Comparison of ENCODE assay signal across 26 cellular contexts in genomic region chr11:130454495-130455262, GRCh38. TPM values are rescaled to one million over a fixed set of nuclear protein-coding genes. Genes with fewer than 3 reads are reported as not detected.
DNase-seq lines count a peak whose midpoint lies in the region; ATAC-seq, FAIRE-seq and TF ChIP-seq lines count a peak whose summit lies in the region.
"Had no signal": no experiment of that assay in that cellular context is flagged by ENCODE, and none has a peak within 500 bp of the region (broad histone marks: within the 10 kb centered on the region; RNA-seq: fewer than 3 reads in every experiment).

No MANE protein-coding gene starts in this region.

- H4K8ac ChIP-seq in mesenchymal stem cell (ENCODE audit: low read length), result no peak overlapping the region

- no peak overlapping the region for H3K4me3 Mint-ChIP-seq in activated CD4-positive, alpha-beta memory T cell treated with anti-CD3 and anti-CD28 coated beads for 36 hours
- H3K4me3 Mint-ChIP-seq: activated B cell treated with CpG ODN at 0.5 μM for 24 hours; activated naive CD4-positive, alpha-beta T cell treated with anti-CD3 and anti-CD28 coated beads, Interleukin-2, amount 50 U/mL, for 24 hours; activated T-cell treated with anti-CD3 and anti-CD28 coated beads, Interleukin-2, amount 50 U/mL, for 4 hours; stimulated activated naive B cell treated with anti-CD40 and anti-IgM and Interleukin-4, amounts not matched to agents 10 μg/mL and 1 μg/mL and 100 μg/mL, for 72 hours had no signal

- no peak overlapping the region for H2AK5ac ChIP-seq in mesenchymal stem cell (ENCODE audit: low read length, severe bottlenecking)

- POLR2A ChIA-PET in activated CD4-positive, alpha-beta memory T cell treated with anti-CD3 and anti-CD28 coated beads for 36 hours (lab: Charles Lee), result interaction anchor here (0.6 kb wide), 1 partner anchor 403 kb away, joined by 3 read pairs; no protein-coding TSS in a partner anchor

- H3K4me3 ChIP-seq in fibroblast of lung (replicated peaks in 1 of 4; ENCODE audit: control extremely low read depth in 1 of 4, insufficient read depth in 1 of 4, low read depth in 3 of 4, low read length in 4 of 4) (peak overlapping the region in 2 of 4 experiments; percentile 3 to 31), mesenchymal stem cell (ENCODE audit: insufficient read depth in 1 of 2, low read depth in 1 of 2, low read length in 2 of 2) (peak overlapping the region in 1 of 2 experiments; percentile 20), small intestine (ENCODE audit: low read depth in 1 of 2, low read length in 2 of 2) (no peak overlapping the region)
- H3K4me3 ChIP-seq: body of pancreas, gastrocnemius medialis, right lobe of liver had no signal

- H2BK5ac ChIP-seq in mesenchymal stem cell (ENCODE audit: low read depth, low read length, poor library complexity, severe bottlenecking), result no peak overlapping the region

- no peak for ATAC-seq in HG03354 (IDR thresholded peaks at IDR 0.05; ENCODE audit: poor library complexity, severe bottlenecking, unreplicated experiment)
- ATAC-seq: activated T-cell treated with anti-CD3 and anti-CD28 coated beads, Interleukin-2, amount 50 U/mL, for 4 hours; body of pancreas; gastrocnemius medialis; left lobe of liver; PC-3; right lobe of liver; stimulated activated naive B cell treated with anti-CD40 and anti-IgM and Interleukin-4, amounts not matched to agents 10 μg/mL and 1 μg/mL and 100 μg/mL, for 72 hours had no signal

- H4K20me1 ChIP-seq in fibroblast of lung (ENCODE audit: control insufficient read depth, extremely low read depth, insufficient read depth, low read length), result no peaks in the 10 kb centered on the region

- no peak overlapping the region for H3K9ac ChIP-seq in fibroblast of lung (ENCODE audit: insufficient read depth, low read length)
- peak overlapping the region; percentile 39 for H3K9ac ChIP-seq in mesenchymal stem cell (ENCODE audit: low read length)

- H3K4me1 ChIP-seq in fibroblast of lung (ENCODE audit: control insufficient read depth, extremely low read depth, insufficient read depth, low read length), result peaks cover 14% of the 10 kb centered on the region
- H3K4me1 ChIP-seq in mesenchymal stem cell (ENCODE audit: control insufficient read depth, insufficient read depth, low read depth, low read length), result peaks cover 22% of the 10 kb centered on the region
- no peaks in the 10 kb centered on the region for H3K4me1 ChIP-seq in small intestine (ENCODE audit: control insufficient read depth in 2 of 2, insufficient read depth in 1 of 2, low read depth in 1 of 2, low read length in 1 of 2)
- H3K4me1 ChIP-seq: Caco-2 had no signal

- no peak for TF ChIP-seq CTCF in fibroblast of lung (conservative IDR thresholded peaks at IDR 0.05 in 1 of 2, IDR thresholded peaks at IDR 0.05 in 1 of 2; ENCODE audit: low read depth in 1 of 2, low read length in 2 of 2)

- no peak overlapping the region for H3K23ac ChIP-seq in mesenchymal stem cell (ENCODE audit: low read length in 2 of 2)

- H3K79me2 ChIP-seq in fibroblast of lung (ENCODE audit: control insufficient read depth, insufficient read depth, low read length), result peaks cover 78% of the 10 kb centered on the region

- DNase-seq in DMS 273 (lab: John Stamatoyannopoulos, UW; ENCODE audit: unreplicated experiment) (peak; percentile 66), DMS 273 treated with DMSO at 0.1 percent for 48 hours (lab: John Stamatoyannopoulos, UW) (no peak), fibroblast of lung (ENCODE audit: low read depth in 2 of 2) (peak; percentile 60 to 71), mesenchymal stem cell (peak; percentile 36), A172 (ENCODE audit: low spot score) (no peak), small intestine (no peak)
- DNase-seq in activated CD4-positive, alpha-beta memory T cell treated with anti-CD3 and anti-CD28 coated beads for 36 hours, result no peak
- DNase-seq: activated B cell treated with CpG ODN at 0.5 μM for 24 hours; activated T-cell treated with anti-CD3 and anti-CD28 coated beads, Interleukin-2, amount 50 U/mL, for 4 hours; BE2C; body of pancreas; Caco-2; gastrocnemius medialis; NCI-H1436; NCI-H82; PC-3; right lobe of liver; stimulated activated naive B cell treated with anti-CD40 and anti-IgM and Interleukin-4, amounts not matched to agents 10 μg/mL and 1 μg/mL and 100 μg/mL, for 72 hours had no signal

- no peak overlapping the region for H2BK120ac ChIP-seq in mesenchymal stem cell (ENCODE audit: low read depth, low read length)

- intact Hi-C loops in activated CD4-positive, alpha-beta memory T cell treated with anti-CD3 and anti-CD28 coated beads for 36 hours (cut with micrococcal nuclease), result no loop called here

- H3K27me3 ChIP-seq in fibroblast of lung (ENCODE audit: control insufficient read depth, insufficient read depth, low read length), result no peaks in the 10 kb centered on the region
- H3K27me3 ChIP-seq in mesenchymal stem cell (ENCODE audit: control insufficient read depth in 1 of 2, insufficient read depth in 1 of 2, low read length in 2 of 2), result peaks cover 0 to 4% of the 10 kb centered on the region in 2 experiments
- no peaks in the 10 kb centered on the region for H3K27me3 ChIP-seq in small intestine (ENCODE audit: control insufficient read depth in 2 of 2, insufficient read depth in 2 of 2, low read length in 2 of 2)
- H3K27me3 ChIP-seq: right lobe of liver had no signal

- H3K36me3 Mint-ChIP-seq in activated CD4-positive, alpha-beta memory T cell treated with anti-CD3 and anti-CD28 coated beads for 36 hours, result no peaks in the 10 kb centered on the region
- H3K36me3 Mint-ChIP-seq: activated naive CD4-positive, alpha-beta T cell treated with anti-CD3 and anti-CD28 coated beads, Interleukin-2, amount 50 U/mL, for 24 hours; stimulated activated naive B cell treated with anti-CD40 and anti-IgM and Interleukin-4, amounts not matched to agents 10 μg/mL and 1 μg/mL and 100 μg/mL, for 72 hours had no signal

- no peaks in the 10 kb centered on the region for H3K79me1 ChIP-seq in mesenchymal stem cell (replicated peaks; ENCODE audit: low read length, poor library complexity, severe bottlenecking)

- peaks cover 8% of the 10 kb centered on the region for H3K36me3 ChIP-seq in fibroblast of lung (ENCODE audit: control insufficient read depth, insufficient read depth, low read length)
- peaks cover 0 to 40% of the 10 kb centered on the region in 2 experiments for H3K36me3 ChIP-seq in mesenchymal stem cell (ENCODE audit: control insufficient read depth in 1 of 2, insufficient read depth in 2 of 2, low read depth in 1 of 2, low read length in 2 of 2)
- no peaks in the 10 kb centered on the region for H3K36me3 ChIP-seq in small intestine (ENCODE audit: control insufficient read depth in 2 of 2, insufficient read depth in 2 of 2, low read length in 2 of 2)
- H3K36me3 ChIP-seq: BE2C, gastrocnemius medialis, neutrophil, right lobe of liver had no signal

- H3K4me1 Mint-ChIP-seq in activated CD4-positive, alpha-beta memory T cell treated with anti-CD3 and anti-CD28 coated beads for 36 hours (ENCODE audit: low read depth), result peaks cover under 1% of the 10 kb centered on the region
- H3K4me1 Mint-ChIP-seq: activated naive CD4-positive, alpha-beta T cell treated with anti-CD3 and anti-CD28 coated beads, Interleukin-2, amount 50 U/mL, for 24 hours had no signal

- no peak overlapping the region for H2BK12ac ChIP-seq in mesenchymal stem cell (ENCODE audit: low read length in 2 of 2)

- H3K4ac ChIP-seq in mesenchymal stem cell (ENCODE audit: low read depth in 1 of 2, low read length in 2 of 2), result no peak overlapping the region

- H3K14ac ChIP-seq in mesenchymal stem cell (ENCODE audit: low read length in 2 of 2), result no peak overlapping the region

- H3K18ac ChIP-seq in mesenchymal stem cell (ENCODE audit: low read depth in 1 of 2, low read length in 2 of 2), result no peak overlapping the region

- FAIRE-seq in small intestine (lab: Jason Lieb, UNC), result no peak

- H3K9me3 Mint-ChIP-seq in activated CD4-positive, alpha-beta memory T cell treated with anti-CD3 and anti-CD28 coated beads for 36 hours, result no peaks in the 10 kb centered on the region
- H3K9me3 Mint-ChIP-seq: activated B cell treated with CpG ODN at 0.5 μM for 24 hours; activated naive CD4-positive, alpha-beta T cell treated with anti-CD3 and anti-CD28 coated beads, Interleukin-2, amount 50 U/mL, for 24 hours; activated T-cell treated with anti-CD3 and anti-CD28 coated beads, Interleukin-2, amount 50 U/mL, for 4 hours; stimulated activated naive B cell treated with anti-CD40 and anti-IgM and Interleukin-4, amounts not matched to agents 10 μg/mL and 1 μg/mL and 100 μg/mL, for 72 hours had no signal

- peaks cover 33% of the 10 kb centered on the region for H3K27me3 Mint-ChIP-seq in activated CD4-positive, alpha-beta memory T cell treated with anti-CD3 and anti-CD28 coated beads for 36 hours

- H3K9me3 ChIP-seq in fibroblast of lung (ENCODE audit: control insufficient read depth, insufficient read depth, low read depth, low read length), result no peaks in the 10 kb centered on the region
- H3K9me3 ChIP-seq in mesenchymal stem cell (ENCODE audit: control insufficient read depth, low read length), result no peaks in the 10 kb centered on the region
- no peaks in the 10 kb centered on the region for H3K9me3 ChIP-seq in small intestine (ENCODE audit: control insufficient read depth, low read depth)
- H3K9me3 ChIP-seq: BE2C, body of pancreas, Caco-2, gastrocnemius medialis, neutrophil, right lobe of liver had no signal

- WGBS in mesenchymal stem cell, result 72% methylated on average over 9 of the region's 12 CpGs
- WGBS in small intestine, 3 donors, result 72 to 80% (median 73%) methylated on average over 12 of the region's 12 CpGs

- H3K27ac Mint-ChIP-seq in activated CD4-positive, alpha-beta memory T cell treated with anti-CD3 and anti-CD28 coated beads for 36 hours, result no peak overlapping the region
- H3K27ac Mint-ChIP-seq: activated B cell treated with CpG ODN at 0.5 μM for 24 hours; activated naive CD4-positive, alpha-beta T cell treated with anti-CD3 and anti-CD28 coated beads, Interleukin-2, amount 50 U/mL, for 24 hours; stimulated activated naive B cell treated with anti-CD40 and anti-IgM and Interleukin-4, amounts not matched to agents 10 μg/mL and 1 μg/mL and 100 μg/mL, for 72 hours had no signal

- no peak overlapping the region for H2AFZ ChIP-seq in fibroblast of lung (ENCODE audit: low read length)
- H2AFZ ChIP-seq in mesenchymal stem cell (ENCODE audit: low read depth, low read length), result no peak overlapping the region

- H3K27ac ChIP-seq in fibroblast of lung (ENCODE audit: insufficient read depth, low read length) (no peak overlapping the region), mesenchymal stem cell (ENCODE audit: low read length, poor library complexity, severe bottlenecking) (no peak overlapping the region), small intestine (ENCODE audit: low read depth in 1 of 2, low read length in 1 of 2) (no peak overlapping the region)
- H3K27ac ChIP-seq: 22Rv1, body of pancreas, gastrocnemius medialis, neutrophil, right lobe of liver had no signal

- H4K91ac ChIP-seq in mesenchymal stem cell (ENCODE audit: low read length), result no peak overlapping the region

- no peak overlapping the region for H2BK15ac ChIP-seq in mesenchymal stem cell (ENCODE audit: low read depth, poor library complexity, severe bottlenecking)

- CTCF ChIA-PET in activated CD4-positive, alpha-beta memory T cell treated with anti-CD3 and anti-CD28 coated beads for 36 hours (lab: Charles Lee), result interaction anchor here (1.7 to 2.0 kb wide), 2 partner anchors 22 to 408 kb away, joined by 6 to 8 read pairs; no protein-coding TSS in a partner anchor

- H3K4me2 ChIP-seq in fibroblast of lung (ENCODE audit: extremely low read depth, insufficient read depth, low read length), result peak overlapping the region; percentile 60
- H3K4me2 ChIP-seq in mesenchymal stem cell (ENCODE audit: low read length, poor library complexity, severe bottlenecking), result no peak overlapping the region

RNA-seq across cellular contexts. Expression of gene ADAMTS15, which starts 6.2 kb away (rescaled TPM):
- total RNA-seq in fibroblast of lung, result 23.4 and 24.9 TPM in 2 replicates
- polyA plus RNA-seq in fibroblast of lung (14.9 and 18.2 TPM in 2 replicates), small intestine (1 to 10 TPM in 1 of 3 donors, under 1 TPM in 1, not detected in 1; 0.27 to 7.2 TPM)
- polyA plus RNA-seq in fibroblast of lung (2012), result 22.3 and 26.8 TPM in 2 replicates
- polyA minus RNA-seq in fibroblast of lung (ENCODE audit: low replicate concordance), result 54.4 and 58.7 TPM in 2 replicates
- 0.50 TPM for polyA plus RNA-seq in mesenchymal stem cell (2013, experiment 1 of 2)
- polyA plus RNA-seq in mesenchymal stem cell (2013, experiment 2 of 2), result 0.45 TPM
- total RNA-seq in A172 (2014; rRNA removed; shearing (Covaris generic)), result 0.67 and 1.0 TPM in 2 replicates
- not detected for total RNA-seq in activated CD4-positive, alpha-beta memory T cell treated with anti-CD3 and anti-CD28 coated beads for 36 hours
- total RNA-seq: activated B cell treated with CpG ODN at 0.5 μM for 24 hours; activated T-cell treated with anti-CD3 and anti-CD28 coated beads, Interleukin-2, amount 50 U/mL, for 4 hours; SK-MEL-5 had no signal

RNA-seq across cellular contexts. Expression of gene ADAMTS8, which starts 26.3 kb away (rescaled TPM):
- total RNA-seq in fibroblast of lung, result 8.5 and 15.0 TPM in 2 replicates
- polyA plus RNA-seq in fibroblast of lung (17.5 and 18.8 TPM in 2 replicates), small intestine (1 to 10 TPM in 1 of 3 donors, not detected in 2; 1.9 TPM)
- polyA plus RNA-seq in fibroblast of lung (2012), result 19.6 and 21.9 TPM in 2 replicates
- 16.6 and 17.2 TPM in 2 replicates for polyA minus RNA-seq in fibroblast of lung (ENCODE audit: low replicate concordance)
- polyA plus RNA-seq in mesenchymal stem cell (2013, experiment 1 of 2), result 1.3 TPM
- 1.2 TPM for polyA plus RNA-seq in mesenchymal stem cell (2013, experiment 2 of 2)
- not detected in 2 replicates for total RNA-seq in A172 (2014; rRNA removed; shearing (Covaris generic))
- not detected for total RNA-seq in activated CD4-positive, alpha-beta memory T cell treated with anti-CD3 and anti-CD28 coated beads for 36 hours
- total RNA-seq: activated B cell treated with CpG ODN at 0.5 μM for 24 hours; Caco-2; dermis microvascular lymphatic vessel endothelial cell; PC-3; T-helper 2 cell treated with Interferon-gamma antibody and Interleukin-4, amounts not matched to agents 100 ng/mL and 5 ng/mL, for 36 hours had no signal

Comparison
In these comparisons a context has a peak if more than half of its experiments do, and no peak if none do; other contexts are left out.
1. DNase-seq: peak in DMS 273 (single experiment), fibroblast of lung (2 of 2) and mesenchymal stem cell (single experiment); none in DMS 273 treated with DMSO at 0.1 percent for 48 hours (single experiment), A172 (single experiment), small intestine (single experiment) and activated CD4-positive, alpha-beta memory T cell treated with anti-CD3 and anti-CD28 coated beads for 36 hours (single experiment).
2. RNA of gene ADAMTS15, which starts 6.2 kb away (total RNA-seq): 23.4 to 24.9 TPM in fibroblast of lung; 0.67 to 1.0 TPM in A172 and not detected in activated CD4-positive, alpha-beta memory T cell treated with anti-CD3 and anti-CD28 coated beads for 36 hours; every median in the first group is over 10 times any median in the second.